Comparison of ENCODE assay signal across 35 cellular contexts in the genomic region with DNA sequence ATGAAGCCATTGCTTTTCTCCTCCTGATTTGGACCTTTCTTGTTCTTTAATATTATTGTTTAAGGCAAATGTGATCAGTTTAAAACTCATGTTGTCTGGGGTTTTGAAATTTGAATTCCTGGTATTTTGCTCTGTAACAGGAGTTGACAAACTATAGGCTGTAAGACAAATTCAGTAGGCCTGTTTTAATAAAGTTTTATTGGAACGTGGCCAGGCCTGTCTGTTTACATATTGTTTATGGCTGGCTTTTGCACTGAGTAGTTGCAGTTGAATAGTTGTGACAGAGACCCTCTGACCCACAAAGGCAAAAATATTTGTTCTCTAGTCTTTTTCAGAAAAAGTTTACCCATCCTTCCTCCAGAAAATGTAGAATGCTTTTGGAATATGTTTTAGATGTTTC.
"Had no signal": no experiment of that assay in that cellular context is flagged by ENCODE, and none has a peak within 500 bp of the region (broad histone marks: within the 10 kb centered on the region; RNA-seq: fewer than 3 reads in every experiment).

No MANE protein-coding gene starts in this region.

- DNase-seq: activated B cell treated with CpG ODN at 0.5 μM for 24 hours; activated CD4-positive, alpha-beta memory T cell treated with anti-CD3 and anti-CD28 coated beads for 36 hours; activated CD4-positive, alpha-beta T cell treated with anti-CD3 and anti-CD28 coated beads for 4 hours; activated CD4-positive, alpha-beta T cell treated with anti-CD3 and anti-CD28 coated beads, Interleukin-2, amount 10 ng/mL, durations not matched to agents 24 days and 14 days; activated CD4-positive, alpha-beta T cell treated with anti-CD3 and anti-CD28 coated beads, Interleukin-2, amount 50 U/mL, for 1 hour; activated CD4-positive, alpha-beta T cell treated with anti-CD3 and anti-CD28 coated beads, Interleukin-2, amount 50 U/mL, for 4 hours; activated CD4-positive, CD25-positive, alpha-beta regulatory T cell treated with anti-CD3 and anti-CD28 coated beads, Interleukin-2, amount 50 U/mL, for 72 hours; activated CD8-positive, alpha-beta memory T cell treated with anti-CD3 and anti-CD28 coated beads, Interleukin-2, amount 50 U/mL, for 4 hours; activated CD8-positive, alpha-beta T cell treated with anti-CD3 and anti-CD28 coated beads for 36 hours; activated effector memory CD4-positive, alpha-beta T cell treated with anti-CD3 and anti-CD28 coated beads, Interleukin-2, amount 50 U/mL, for 16 hours; activated gamma-delta T cell treated with Interleukin-2 at 50 U/mL for 16 hours; activated naive CD4-positive, alpha-beta T cell; activated naive CD4-positive, alpha-beta T cell treated with anti-CD3 and anti-CD28 coated beads for 36 hours; activated naive CD4-positive, alpha-beta T cell treated with anti-CD3 and anti-CD28 coated beads, Interleukin-2, amount 50 U/mL, for 16 hours; activated naive CD8-positive, alpha-beta T cell treated with anti-CD3 and anti-CD28 coated beads for 36 hours; activated T-cell treated with anti-CD3 and anti-CD28 coated beads for 4 hours; activated T-cell treated with anti-CD3 and anti-CD28 coated beads, Interleukin-2, amount 50 U/mL, for 1 hour; activated T-cell treated with anti-CD3 and anti-CD28 coated beads, Interleukin-2, amount 50 U/mL, for 4 hours; activated T-cell treated with anti-CD3 and anti-CD28 coated beads, Interleukin-2, amount 50 U/mL, for 72 hours; adrenal gland; amniotic stem cell; aorta; body of pancreas; brain microvascular endothelial cell; caudate nucleus; cerebellar nuclear complex; T-helper 2 cell; T-helper 9 cell had no signal

- H3K4me3 ChIP-seq: adrenal gland, body of pancreas, cardiac muscle cell had no signal

- H3K4me1 ChIP-seq: adrenal gland, body of pancreas had no signal

- H3K9me3 ChIP-seq: adrenal gland, body of pancreas had no signal

- H3K27ac ChIP-seq: adrenal gland, body of pancreas, brain microvascular endothelial cell, cardiac muscle cell, VCaP had no signal

- H3K27me3 ChIP-seq: adrenal gland, body of pancreas, brain microvascular endothelial cell, cardiac muscle cell had no signal

- FAIRE-seq: astrocyte, bronchial epithelial cell, TTC549 had no signal

- H3K36me3 ChIP-seq: adrenal gland had no signal

- ATAC-seq: activated CD8-positive, alpha-beta T cell treated with anti-CD3 and anti-CD28 coated beads for 36 hours; activated naive CD4-positive, alpha-beta T cell treated with anti-CD3 and anti-CD28 coated beads, Interleukin-2, amount 50 U/mL, for 72 hours; activated T-cell treated with anti-CD3 and anti-CD28 coated beads, Interleukin-2, amount 50 U/mL, for 4 hours; activated T-cell treated with anti-CD3 and anti-CD28 coated beads, Interleukin-2, amount 50 U/mL, for 72 hours; activated T-helper 17 cell treated with anti-CD3 and anti-CD28 coated beads, Interleukin-2, amount 50 U/mL, for 72 hours; body of pancreas had no signal
